ENCODE assay signal across 8 cellular contexts in genomic region chr14:71290960-71291466, GRCh38. TPM values are rescaled to one million over a fixed set of nuclear protein-coding genes. Genes with fewer than 3 reads are reported as not detected.
DNase-seq lines count a peak whose midpoint lies in the region; ATAC-seq, FAIRE-seq and TF ChIP-seq lines count a peak whose summit lies in the region.

No MANE protein-coding gene starts in this region.

- peak; percentile 100 for ATAC-seq in RWPE2 (ENCODE audit: low read depth)

- H3K27ac ChIP-seq in RWPE2 (ENCODE audit: poor library complexity, severe bottlenecking) = peak overlapping the region; percentile 47
- H3K27ac ChIP-seq in tibial nerve = peak overlapping the region in 2 of 4 donors; percentile 4 to 32

- TF ChIP-seq CTCF in RWPE2 (IDR thresholded peaks at IDR 0.05; ENCODE audit: poor library complexity, severe bottlenecking) (peak; percentile 3), choroid plexus epithelial cell (conservative IDR thresholded peaks at IDR 0.05; ENCODE audit: low read depth, low read length) (peak; percentile 2), D721Med (IDR thresholded peaks at IDR 0.05; ENCODE audit: insufficient read depth, missing control alignments) (no peak), tibial nerve (IDR thresholded peaks at IDR 0.05) (no peak)

- no peaks in the 10 kb centered on the region for H3K9me3 ChIP-seq in RWPE2 (ENCODE audit: severe bottlenecking)
- no peaks in the 10 kb centered on the region for H3K9me3 ChIP-seq in tibial nerve

- no peak for TF ChIP-seq EP300 in tibial nerve (IDR thresholded peaks at IDR 0.05)

- H3K4me3 ChIP-seq in RWPE2 (ENCODE audit: severe bottlenecking) (no peak overlapping the region), choroid plexus epithelial cell (ENCODE audit: low read depth, low read length) (no peak overlapping the region), tibial nerve (no peak overlapping the region)

- no peak for FAIRE-seq in D721Med (lab: Jason Lieb, UNC)

- no peak for TF ChIP-seq POLR2A in tibial nerve (IDR thresholded peaks at IDR 0.05)

- H3K4me1 ChIP-seq in RWPE2 (ENCODE audit: insufficient read depth, poor library complexity, severe bottlenecking) (peaks cover 10% of the 10 kb centered on the region), tibial nerve (peaks cover 0 to 16% (median 3%) of the 10 kb centered on the region in 4 donors)

- H3K27me3 ChIP-seq in RWPE2 (ENCODE audit: insufficient read depth, poor library complexity, severe bottlenecking) = no peaks in the 10 kb centered on the region
- H3K27me3 ChIP-seq in tibial nerve = no peaks in the 10 kb centered on the region

- DNase-seq in EH (ENCODE audit: low read depth) (peak; percentile 80), HCEC 1CT (peak; percentile 65), RWPE2 (ENCODE audit: low spot score) (peak; percentile 65), choroid plexus epithelial cell (ENCODE audit: low read depth) (peak; percentile 78), non-pigmented ciliary epithelial cell (ENCODE audit: low read depth) (peak; percentile 69), D721Med (ENCODE audit: insufficient read length, low spot score) (no peak), tibial nerve (ENCODE audit: low spot score in 2 of 2) (no peak), NCI-H1092 treated with DMSO at 0.1 percent for 48 hours (lab: John Stamatoyannopoulos, UW) (no peak)

- no peaks in the 10 kb centered on the region for H3K36me3 ChIP-seq in RWPE2 (ENCODE audit: low read depth)
- no peaks in the 10 kb centered on the region for H3K36me3 ChIP-seq in tibial nerve

- 50 to 52% methylated on average over 4 of the region's 4 CpGs for WGBS in tibial nerve, 2 donors

RNA-seq across cellular contexts. Expression of gene SIPA1L1, which starts 29.3 kb away (rescaled TPM):
- 10 to 100 TPM; 46.1 to 50.3 (median 49.5) TPM for total RNA-seq in tibial nerve

Comparison
In these comparisons a context has a peak if more than half of its experiments do, and no peak if none do; other contexts are left out.
1. DNase-seq: peak in EH (single experiment), HCEC 1CT (single experiment), RWPE2 (single experiment), choroid plexus epithelial cell (single experiment) and non-pigmented ciliary epithelial cell (single experiment); none in D721Med (single experiment), tibial nerve (0 of 2) and NCI-H1092 treated with DMSO at 0.1 percent for 48 hours (single experiment).
2. CTCF ChIP-seq: peak in RWPE2 (single experiment) and choroid plexus epithelial cell (single experiment); none in D721Med (single experiment) and tibial nerve (0 of 5).